Comparison of ENCODE assay signal across 9 cellular contexts in genomic region chr19:10644351-10645007, GRCh38. TPM values are rescaled to one million over a fixed set of nuclear protein-coding genes. Genes with fewer than 3 reads are reported as not detected.
DNase-seq lines count a peak whose midpoint lies in the region; ATAC-seq and TF ChIP-seq lines count a peak whose summit lies in the region.
"Had no signal": no experiment of that assay in that cellular context is flagged by ENCODE, and none has a peak within 500 bp of the region (broad histone marks: within the 10 kb centered on the region; RNA-seq: fewer than 3 reads in every experiment).

No MANE protein-coding gene starts in this region.

- no peak overlapping the region for H2AFZ ChIP-seq in OCI-LY7 (ENCODE audit: low read length)

- H4K20me1 ChIP-seq in OCI-LY7 (ENCODE audit: insufficient read depth, low read length) = no peaks in the 10 kb centered on the region

- no TSS peak for BruUV-seq in OCI-LY7 (replicated peaks; lab: Mats Ljungman, UMichigan)

- DNase-seq in CD8-positive, alpha-beta T cell = peak; percentile 76 to 92 (median 87)
- peak in 73 of 76 experiments; percentile 25 to 94 (median 77) for DNase-seq in HUDEP-2 (lab: John Stamatoyannopoulos, UW; ENCODE audit: unreplicated experiment in 76 of 76)
- peak; percentile 85 for DNase-seq in OCI-LY7 (ENCODE audit: low spot score)
- DNase-seq in activated T-cell treated with anti-CD3 and anti-CD28 coated beads for 1 hour (ENCODE audit: low read depth) = peak; percentile 85
- peak; percentile 96 for DNase-seq in epidermal melanocyte (ENCODE audit: insufficient read length, low spot score)
- peak; percentile 29 for DNase-seq in middle frontal gyrus (ENCODE audit: extremely low spot score, low spot score)
- peak; percentile 68 to 76 for DNase-seq in stimulated activated CD8-positive, alpha-beta memory T cell treated with anti-CD3 and anti-CD28 coated beads, Interleukin-4, amount 100 ng/mL, for 4 hours (ENCODE audit: low read depth in 2 of 2, low spot score in 1 of 2)

- H3K36me3 Mint-ChIP-seq in CD8-positive, alpha-beta T cell = peaks cover 43% of the 10 kb centered on the region

- H3K4me2 ChIP-seq in OCI-LY7 (ENCODE audit: low read length) = peak overlapping the region; percentile 1; the same call in 1 of the 2 replicates

- H3K9me3 Mint-ChIP-seq in CD8-positive, alpha-beta T cell = no peaks in the 10 kb centered on the region

- no peaks in the 10 kb centered on the region for H3K9me3 ChIP-seq in CD8-positive, alpha-beta T cell (ENCODE audit: low read length)
- H3K9me3 ChIP-seq in OCI-LY7 (ENCODE audit: low read length) = no peaks in the 10 kb centered on the region

- peak; percentile 84 for TF ChIP-seq CTCF in CD8-positive, alpha-beta T cell (IDR thresholded peaks at IDR 0.05)
- peak; percentile 89 for TF ChIP-seq CTCF in OCI-LY7 (conservative IDR thresholded peaks at IDR 0.05; ENCODE audit: low read length)

- H3K27ac Mint-ChIP-seq in CD8-positive, alpha-beta T cell = peak overlapping the region; percentile 92

- H3K27me3 Mint-ChIP-seq in CD8-positive, alpha-beta T cell (ENCODE audit: low read depth) = no peaks in the 10 kb centered on the region

- peaks cover 15% of the 10 kb centered on the region for H3K36me3 ChIP-seq in CD8-positive, alpha-beta T cell (ENCODE audit: insufficient read depth, low read length)
- peaks cover 46% of the 10 kb centered on the region for H3K36me3 ChIP-seq in OCI-LY7 (ENCODE audit: insufficient read depth, low read length)

- H3K27me3 ChIP-seq in CD8-positive, alpha-beta T cell (ENCODE audit: insufficient read depth, low read length) = no peaks in the 10 kb centered on the region

- H3K27ac ChIP-seq in CD8-positive, alpha-beta T cell (ENCODE audit: low read depth, low read length) = no peak overlapping the region
- peak overlapping the region; percentile 18 for H3K27ac ChIP-seq in OCI-LY7 (ENCODE audit: low read depth, low read length, poor library complexity, severe bottlenecking)

- H3K4me1 ChIP-seq in CD8-positive, alpha-beta T cell (ENCODE audit: insufficient read depth, low read length) = peaks cover 39% of the 10 kb centered on the region
- H3K4me1 ChIP-seq in OCI-LY7 (ENCODE audit: insufficient read depth, low read length, poor library complexity, severe bottlenecking) = peaks cover 13% of the 10 kb centered on the region

- H3K79me2 ChIP-seq in OCI-LY7 (ENCODE audit: insufficient read depth, low read depth, low read length) = no peaks in the 10 kb centered on the region

- H3K4me3 ChIP-seq in CD8-positive, alpha-beta T cell (ENCODE audit: low read depth, low read length) = no peak overlapping the region
- no peak overlapping the region for H3K4me3 ChIP-seq in OCI-LY7 (ENCODE audit: low read depth, low read length, poor library complexity, severe bottlenecking)

- POLR2A ChIA-PET in CD8-positive, alpha-beta T cell (lab: Charles Lee) = interaction anchor here (0.6 to 5.3 kb wide), 14 partner anchors 8 to 1254 kb away, joined by 3 to 63 read pairs (median 4); partner anchors contain the start of genes QTRT1 and TMED1
- POLR2A ChIA-PET in OCI-LY7 (lab: Charles Lee) = interaction anchor here (0.8 to 1.8 kb wide), 3 partner anchors 60 to 64 kb away, joined by 4 to 10 read pairs (median 4); no protein-coding TSS in a partner anchor

- intact Hi-C loops in CD8-positive, alpha-beta T cell (cut with DNase I, micrococcal nuclease) = loop anchor here (1.0 to 5.0 kb wide), 5 partner anchors 40 to 103 kb away; no protein-coding TSS in a partner anchor
- intact Hi-C loops in OCI-LY7 (cut with micrococcal nuclease; ENCODE audit: unreplicated experiment) = loop anchor here (1.0 to 2.0 kb wide), 2 partner anchors 54 to 63 kb away; no protein-coding TSS in a partner anchor

- peaks cover 43% of the 10 kb centered on the region for H3K4me1 Mint-ChIP-seq in CD8-positive, alpha-beta T cell (ENCODE audit: low read depth)

- ATAC-seq in CD8-positive, alpha-beta T cell = peak; percentile 90
- no peak for ATAC-seq in GM21360 (IDR thresholded peaks at IDR 0.05; ENCODE audit: unreplicated experiment)

- CTCF ChIA-PET in CD8-positive, alpha-beta T cell (lab: Charles Lee) = interaction anchor here (0.6 to 17.8 kb wide), 39 partner anchors 8 to 337 kb away, joined by 3 to 611 read pairs (median 4); partner anchors contain the start of genes CDKN2D and QTRT1
- CTCF ChIA-PET in OCI-LY7 (lab: Charles Lee; ENCODE audit: unreplicated experiment) = interaction anchor here (1.1 to 5.1 kb wide), 2 partner anchors 39 to 63 kb away, joined by 3 to 39 read pairs; no protein-coding TSS in a partner anchor

- H3K4me3 Mint-ChIP-seq in CD8-positive, alpha-beta T cell = peak overlapping the region; percentile 22

- no peaks in the 10 kb centered on the region for H3K9me2 ChIP-seq in OCI-LY7 (ENCODE audit: insufficient read depth, low read length)

RNA-seq across cellular contexts. Expression of gene ILF3, which starts 9.7 kb away (rescaled TPM):
- 100 to 1,000 TPM; 604 to 613 TPM for total RNA-seq in CD8-positive, alpha-beta T cell
- total RNA-seq in OCI-LY7 (2014; rRNA removed; shearing (Covaris generic)) = 308 and 347 TPM in 2 replicates
- 553 and 569 TPM in 2 replicates for total RNA-seq in OCI-LY7 (2022)

RNA-seq across cellular contexts. Expression of gene SLC44A2, which starts 19.1 kb away (rescaled TPM):
- 100 to 1,000 TPM; 175 to 181 TPM for total RNA-seq in CD8-positive, alpha-beta T cell
- 104 and 115 TPM in 2 replicates for total RNA-seq in OCI-LY7 (2014; rRNA removed; shearing (Covaris generic))
- total RNA-seq in OCI-LY7 (2022) = 197 and 248 TPM in 2 replicates

RNA-seq across cellular contexts. Expression of gene QTRT1, which starts 56.8 kb away (rescaled TPM):
- total RNA-seq in CD8-positive, alpha-beta T cell = 10 to 100 TPM; 47.3 to 52.1 TPM
- 30.8 and 39.8 TPM in 2 replicates for total RNA-seq in OCI-LY7 (2014; rRNA removed; shearing (Covaris generic))
- total RNA-seq in OCI-LY7 (2022) = 42.5 and 59.7 TPM in 2 replicates

RNA-seq across cellular contexts. Expression of gene AP1M2, which starts 57.4 kb away (rescaled TPM):
- not detected for total RNA-seq in CD8-positive, alpha-beta T cell
- 0.44 TPM in 1 of 2 replicates, not detected in the other for total RNA-seq in OCI-LY7 (2014; rRNA removed; shearing (Covaris generic))
- total RNA-seq in OCI-LY7 (2022) = not detected in 2 replicates
- total RNA-seq: T-helper 2 cell treated with Interferon-gamma antibody and Interleukin-4, amounts not matched to agents 100 ng/mL and 5 ng/mL, for 36 hours had no signal

Comparison
In these comparisons a context has a peak if more than half of its experiments do, and no peak if none do; other contexts are left out.
1. DNase-seq: peak in every context shown above with its lines; median percentile 96 in epidermal melanocyte; 87 in CD8-positive, alpha-beta T cell; 85 in OCI-LY7; 85 in activated T-cell treated with anti-CD3 and anti-CD28 coated beads for 1 hour; 77 in HUDEP-2; 72 in stimulated activated CD8-positive, alpha-beta memory T cell treated with anti-CD3 and anti-CD28 coated beads, Interleukin-4, amount 100 ng/mL, for 4 hours; 29 in middle frontal gyrus.